ENCODE assay signal across 18 cellular contexts in the genomic region with DNA sequence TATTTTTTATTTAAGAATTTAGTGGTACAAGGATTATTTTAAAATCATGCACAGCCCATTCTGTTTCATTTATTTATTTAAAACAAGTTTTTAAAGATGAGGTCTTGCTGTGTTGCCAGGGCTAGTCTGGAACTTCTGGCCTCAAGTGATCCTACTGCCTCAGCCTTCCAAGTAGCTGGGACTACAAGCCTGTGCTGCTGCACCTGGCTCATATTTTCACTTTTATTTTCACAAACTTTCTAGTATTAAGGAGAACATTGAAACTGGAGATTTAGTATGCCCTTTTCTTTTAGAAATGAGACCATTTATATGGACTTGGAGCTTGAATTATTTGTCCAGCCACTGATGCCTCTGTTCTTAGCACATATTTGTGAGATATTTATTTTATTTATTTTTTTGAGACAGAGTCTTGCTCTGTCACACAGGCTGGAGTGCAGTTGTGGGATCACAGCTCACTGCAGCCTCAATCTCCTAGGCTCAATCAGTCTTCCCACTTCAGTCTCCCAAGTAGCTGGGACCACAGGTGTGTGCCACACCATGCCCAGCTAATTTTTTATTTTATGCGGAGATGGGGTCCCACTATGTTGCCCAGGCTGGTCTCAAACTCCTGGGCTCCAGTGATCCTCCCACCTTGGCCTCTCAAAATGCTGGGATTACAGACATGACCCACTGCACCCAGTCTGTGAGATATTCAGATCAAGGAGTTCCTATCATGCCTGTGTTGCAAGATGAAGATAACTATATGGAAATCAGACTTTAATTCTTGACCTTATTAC. TPM values are rescaled to one million over a fixed set of nuclear protein-coding genes. Genes with fewer than 3 reads are reported as not detected.
DNase-seq lines count a peak whose midpoint lies in the region; ATAC-seq and TF ChIP-seq lines count a peak whose summit lies in the region.
"Had no signal": no experiment of that assay in that cellular context is flagged by ENCODE, and none has a peak within 500 bp of the region (broad histone marks: within the 10 kb centered on the region; RNA-seq: fewer than 3 reads in every experiment).

No MANE protein-coding gene starts in this region.

- ATAC-seq in GM19395 (IDR thresholded peaks at IDR 0.05; ENCODE audit: unreplicated experiment) = peak; percentile 21
- ATAC-seq in sciatic nerve = no peak
- ATAC-seq in GM21526 (IDR thresholded peaks at IDR 0.05; ENCODE audit: low FRiP score, unreplicated experiment) = no peak
- ATAC-seq: heart left ventricle had no signal

- peak; percentile 37 for DNase-seq in NCI-H226
- DNase-seq in epithelial cell of prostate (ENCODE audit: low read depth, low spot score) = no peak
- DNase-seq in sciatic nerve (ENCODE audit: low spot score) = no peak
- DNase-seq in spleen = no peak
- DNase-seq: activated naive CD4-positive, alpha-beta T cell treated with anti-CD3 and anti-CD28 coated beads, Interleukin-2, amount 10 ng/mL, durations not matched to agents 7 days and 5 days; COR-L47; heart left ventricle; KG1; kidney; mesendoderm; NCI-H1417; NCI-H2171; NCI-H774; SW 1271; WERI-Rb-1 had no signal

- H3K36me3 ChIP-seq in spleen = peaks cover 0 to 7% (median 0%) of the 10 kb centered on the region in 6 donors
- H3K36me3 ChIP-seq: heart left ventricle, WERI-Rb-1 had no signal

- 93 to 100% (median 98%) methylated on average over 1 of the region's 1 CpG for WGBS in spleen, 5 donors

- H3K27me3 ChIP-seq in spleen (replicated peaks in 1 of 7) = no peaks in the 10 kb centered on the region
- H3K27me3 ChIP-seq: heart left ventricle had no signal

- H3K4me1 ChIP-seq in spleen = peaks cover 39 to 88% (median 66%) of the 10 kb centered on the region in 6 donors

- TF ChIP-seq POLR2A in spleen (IDR thresholded peaks at IDR 0.05) = no peak

- no peak for TF ChIP-seq CTCF in spleen (IDR thresholded peaks at IDR 0.05 in 8 of 11, conservative IDR thresholded peaks at IDR 0.05 in 3 of 11)

- peak overlapping the region; percentile 32 for H3K27ac ChIP-seq in epithelial cell of prostate
- no peak overlapping the region for H3K27ac ChIP-seq in spleen
- H3K27ac ChIP-seq: heart left ventricle, WERI-Rb-1 had no signal

- intact Hi-C loops in sciatic nerve (cut with DNase I) (no loop called here), spleen (cut with DNase I; ENCODE audit: low total_unique reads) (no loop called here)

- H3K9me3 ChIP-seq in spleen = no peaks in the 10 kb centered on the region
- H3K9me3 ChIP-seq: heart left ventricle had no signal

- H3K4me3 ChIP-seq in GM08714 (ENCODE audit: low read length) (peak overlapping the region; percentile 39; the same call in 1 of the 2 replicates), spleen (no peak overlapping the region)
- H3K4me3 ChIP-seq: heart left ventricle had no signal

RNA-seq across cellular contexts. Expression of gene DMXL1, which starts 7.4 kb away (rescaled TPM):
- total RNA-seq in sciatic nerve (89.3 TPM), spleen (10 to 100 TPM; 64.3 to 89.9 (median 75.9) TPM)
- polyA plus RNA-seq in spleen = 10 to 100 TPM; 19.3 to 27.3 (median 22.5) TPM
